16 cellular contexts compared by ENCODE assay signal in the genomic region with DNA sequence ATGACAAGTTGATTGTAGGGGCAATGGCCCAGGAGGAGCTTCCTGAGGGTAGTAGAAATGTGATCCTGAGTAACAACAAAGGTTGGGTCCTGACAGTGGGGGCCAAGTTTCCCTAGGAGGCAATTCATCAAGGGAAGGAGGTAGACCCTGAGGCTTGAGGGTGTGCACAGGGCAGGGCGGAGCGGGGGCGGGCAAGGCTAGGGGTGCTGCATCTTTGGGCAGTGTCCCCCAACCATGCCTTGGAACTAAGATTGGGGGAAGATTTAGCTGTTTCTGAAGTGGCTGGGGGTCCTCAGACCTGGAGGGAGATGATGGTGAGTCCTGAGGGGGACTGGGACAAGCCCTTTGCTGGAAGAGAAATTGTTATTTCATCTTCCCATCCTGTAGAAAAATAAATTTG. TPM values are rescaled to one million over a fixed set of nuclear protein-coding genes. Genes with fewer than 3 reads are reported as not detected.
DNase-seq lines count a peak whose midpoint lies in the region; TF ChIP-seq lines count a peak whose summit lies in the region.
"Had no signal": no experiment of that assay in that cellular context is flagged by ENCODE, and none has a peak within 500 bp of the region (broad histone marks: within the 10 kb centered on the region; RNA-seq: fewer than 3 reads in every experiment).

No MANE protein-coding gene starts in this region.

- no peak overlapping the region for H4K8ac ChIP-seq in neuronal stem cell (ENCODE audit: low read depth, low read length)

- no peaks in the 10 kb centered on the region for H4K20me1 ChIP-seq in hepatocyte (ENCODE audit: insufficient read depth, poor library complexity, severe bottlenecking)
- H4K20me1 ChIP-seq: BLaER1 had no signal

- H3K27ac Mint-ChIP-seq in endodermal cell = no peak overlapping the region
- peak overlapping the region; percentile 64 for H3K27ac Mint-ChIP-seq in mesothelial cell of epicardium
- H3K27ac Mint-ChIP-seq in activated naive CD4-positive, alpha-beta T cell treated with anti-CD3 and anti-CD28 coated beads, Interleukin-2, amount 10 ng/mL, durations not matched to agents 7 days and 5 days = no peak overlapping the region
- H3K27ac Mint-ChIP-seq in glutamatergic neuron (ENCODE audit: unreplicated experiment) = no peak overlapping the region
- H3K27ac Mint-ChIP-seq: B cell; CD4-positive, CD25-positive, alpha-beta regulatory T cell; CD8-positive, alpha-beta T cell had no signal

- H3K79me2 ChIP-seq in hepatocyte = peaks cover 30% of the 10 kb centered on the region

- TF ChIP-seq CTCF in endodermal cell (conservative IDR thresholded peaks at IDR 0.05) = no peak
- TF ChIP-seq CTCF in mesothelial cell of epicardium (IDR thresholded peaks at IDR 0.05; ENCODE audit: unreplicated experiment) = no peak
- no peak for TF ChIP-seq CTCF in hepatocyte (IDR thresholded peaks at IDR 0.05; ENCODE audit: poor library complexity)
- no peak for TF ChIP-seq CTCF in glutamatergic neuron (IDR thresholded peaks at IDR 0.05; ENCODE audit: partially characterized antibody, unreplicated experiment)

- peak overlapping the region; percentile 57 for H3K18ac ChIP-seq in neuronal stem cell (ENCODE audit: low read length)

- peaks cover 20% of the 10 kb centered on the region for H3K9me3 ChIP-seq in endodermal cell (ENCODE audit: control insufficient read depth, low read length)
- peaks cover 9 to 21% of the 10 kb centered on the region in 2 donors for H3K9me3 ChIP-seq in neuronal stem cell (replicated peaks in 1 of 2; ENCODE audit: control insufficient read depth in 2 of 2, insufficient read depth in 1 of 2, low read depth in 1 of 2, low read length in 2 of 2)
- H3K9me3 ChIP-seq in hepatocyte (ENCODE audit: low read depth) = no peaks in the 10 kb centered on the region

- no peak overlapping the region for H2BK15ac ChIP-seq in neuronal stem cell (ENCODE audit: low read length)

- no peak overlapping the region for H2AK5ac ChIP-seq in neuronal stem cell (ENCODE audit: low read depth, low read length)

- H3K27me3 ChIP-seq in endodermal cell (ENCODE audit: control insufficient read depth, insufficient read depth, low read length, poor library complexity, severe bottlenecking) (no peaks in the 10 kb centered on the region), neuronal stem cell (ENCODE audit: control insufficient read depth in 3 of 3, insufficient read depth in 3 of 3, low read depth in 1 of 3, low read length in 3 of 3) (no peaks in the 10 kb centered on the region), hepatocyte (no peaks in the 10 kb centered on the region)
- H3K27me3 ChIP-seq: BLaER1 had no signal

- H3K9ac ChIP-seq in endodermal cell (ENCODE audit: extremely low read depth, low read length, poor library complexity, severe bottlenecking) = no peak overlapping the region
- no peak overlapping the region for H3K9ac ChIP-seq in neuronal stem cell (ENCODE audit: low read depth, low read length, poor library complexity)
- H3K9ac ChIP-seq: BLaER1, GM23248 had no signal

- peaks cover 2% of the 10 kb centered on the region for H3K27me3 Mint-ChIP-seq in endodermal cell (ENCODE audit: insufficient read depth)
- no peaks in the 10 kb centered on the region for H3K27me3 Mint-ChIP-seq in mesothelial cell of epicardium (ENCODE audit: low read depth)
- no peaks in the 10 kb centered on the region for H3K27me3 Mint-ChIP-seq in activated naive CD4-positive, alpha-beta T cell treated with anti-CD3 and anti-CD28 coated beads, Interleukin-2, amount 10 ng/mL, durations not matched to agents 7 days and 5 days
- peaks cover 2% of the 10 kb centered on the region for H3K27me3 Mint-ChIP-seq in glutamatergic neuron (ENCODE audit: unreplicated experiment)

- H3K79me1 ChIP-seq in neuronal stem cell (ENCODE audit: low read depth, low read length) = peaks cover 7% of the 10 kb centered on the region

- H2AFZ ChIP-seq in neuronal stem cell (ENCODE audit: low read length) (no peak overlapping the region), hepatocyte (no peak overlapping the region)
- H2AFZ ChIP-seq: GM23248 had no signal

- H3K27ac ChIP-seq in endodermal cell (ENCODE audit: low read depth, low read length) = no peak overlapping the region
- H3K27ac ChIP-seq in neuronal stem cell (replicated peaks; ENCODE audit: low read length) = no peak overlapping the region
- H3K27ac ChIP-seq in hepatocyte = no peak overlapping the region
- H3K27ac ChIP-seq: BLaER1, C4-2B, GM23248 had no signal

- H2BK12ac ChIP-seq in neuronal stem cell (ENCODE audit: low read length) = no peak overlapping the region

- WGBS in endodermal cell (ENCODE audit: insufficient coverage in 1 of 2, insufficient read length in 1 of 2), 2 experiments = 85% methylated on average over 3 of the region's 3 CpGs; no CpG with 5 or more reads in 1 of the 2 experiments
- WGBS in neuronal stem cell (ENCODE audit: extremely low coverage in 2 of 2, insufficient read length in 2 of 2, insufficient replicate concordance in 1 of 2), 2 donors = no CpG with 5 or more reads among the region's 3 CpGs
- 97% methylated on average over 3 of the region's 3 CpGs for WGBS in hepatocyte (ENCODE audit: low lambda C conversion rate, missing lambda C conversion rate)

- H3K36me3 ChIP-seq in endodermal cell (ENCODE audit: control insufficient read depth, insufficient read depth, low read length) = no peaks in the 10 kb centered on the region
- H3K36me3 ChIP-seq in neuronal stem cell (replicated peaks in 1 of 2; ENCODE audit: control insufficient read depth in 2 of 2, insufficient read depth in 2 of 2, low read length in 2 of 2) = peaks cover 4 to 32% of the 10 kb centered on the region in 2 donors
- H3K36me3 ChIP-seq in hepatocyte (replicated peaks; ENCODE audit: insufficient read depth, low read depth) = no peaks in the 10 kb centered on the region

- H3K36me3 Mint-ChIP-seq in endodermal cell (ENCODE audit: low read depth) (peaks cover 10% of the 10 kb centered on the region), mesothelial cell of epicardium (peaks cover 20% of the 10 kb centered on the region), glutamatergic neuron (ENCODE audit: unreplicated experiment) (peaks cover 8% of the 10 kb centered on the region)
- H3K36me3 Mint-ChIP-seq in activated naive CD4-positive, alpha-beta T cell treated with anti-CD3 and anti-CD28 coated beads, Interleukin-2, amount 10 ng/mL, durations not matched to agents 7 days and 5 days = no peaks in the 10 kb centered on the region
- H3K36me3 Mint-ChIP-seq: CD4-positive, CD25-positive, alpha-beta regulatory T cell; CD8-positive, alpha-beta T cell had no signal

- no peak overlapping the region for H4K91ac ChIP-seq in neuronal stem cell (ENCODE audit: low read depth, low read length, poor library complexity)

- no peak overlapping the region for H3K14ac ChIP-seq in neuronal stem cell (ENCODE audit: low read length)

- no peak overlapping the region for H3K4me3 ChIP-seq in endodermal cell (ENCODE audit: low read length)
- no peak overlapping the region for H3K4me3 ChIP-seq in neuronal stem cell (ENCODE audit: low read length in 2 of 2)
- H3K4me3 ChIP-seq in hepatocyte = no peak overlapping the region
- H3K4me3 ChIP-seq: BLaER1, GM23248 had no signal

- H3K4me1 ChIP-seq in endodermal cell (ENCODE audit: control insufficient read depth, insufficient read depth, low read length) (no peaks in the 10 kb centered on the region), neuronal stem cell (ENCODE audit: control insufficient read depth in 2 of 2, insufficient read depth in 1 of 2, low read depth in 1 of 2, low read length in 2 of 2) (peaks cover 4 to 12% of the 10 kb centered on the region in 2 donors), hepatocyte (ENCODE audit: insufficient read depth) (no peaks in the 10 kb centered on the region)
- H3K4me1 ChIP-seq: BLaER1, Caco-2 had no signal

- H3K4me3 Mint-ChIP-seq in endodermal cell (no peak overlapping the region), mesothelial cell of epicardium (no peak overlapping the region), glutamatergic neuron (ENCODE audit: unreplicated experiment) (no peak overlapping the region)
- no peak overlapping the region for H3K4me3 Mint-ChIP-seq in activated naive CD4-positive, alpha-beta T cell treated with anti-CD3 and anti-CD28 coated beads, Interleukin-2, amount 10 ng/mL, durations not matched to agents 7 days and 5 days
- H3K4me3 Mint-ChIP-seq: B cell; CD4-positive, CD25-positive, alpha-beta regulatory T cell; CD8-positive, alpha-beta T cell had no signal

- no peak overlapping the region for H3K4ac ChIP-seq in neuronal stem cell (ENCODE audit: low read length)

- DNase-seq in endodermal cell (peak; percentile 13), mesothelial cell of epicardium (ENCODE audit: low spot score in 2 of 2, unreplicated experiment in 2 of 2) (no peak), neuronal stem cell (ENCODE audit: low spot score) (no peak), hepatocyte (ENCODE audit: low spot score) (no peak), glutamatergic neuron (no peak)
- DNase-seq in activated naive CD4-positive, alpha-beta T cell treated with anti-CD3 and anti-CD28 coated beads, Interleukin-2, amount 10 ng/mL, durations not matched to agents 7 days and 5 days = no peak
- DNase-seq: Caco-2; CD4-positive, CD25-positive, alpha-beta regulatory T cell; CD8-positive, alpha-beta T cell; DMS153; DND-41; GM23248; H7 had no signal

- H3K23ac ChIP-seq in neuronal stem cell (ENCODE audit: low read depth, low read length, poor library complexity) = no peak overlapping the region

- H3K9me2 ChIP-seq in hepatocyte (replicated peaks; ENCODE audit: insufficient read depth) = no peaks in the 10 kb centered on the region

- H2BK120ac ChIP-seq in neuronal stem cell (ENCODE audit: low read depth, low read length) = peak overlapping the region; percentile 72

- H3K9me3 Mint-ChIP-seq in endodermal cell (peaks cover 16% of the 10 kb centered on the region), mesothelial cell of epicardium (peaks cover 15% of the 10 kb centered on the region), glutamatergic neuron (ENCODE audit: unreplicated experiment) (peaks cover 5% of the 10 kb centered on the region)
- H3K9me3 Mint-ChIP-seq in activated naive CD4-positive, alpha-beta T cell treated with anti-CD3 and anti-CD28 coated beads, Interleukin-2, amount 10 ng/mL, durations not matched to agents 7 days and 5 days = peaks cover 3% of the 10 kb centered on the region

- H3K4me1 Mint-ChIP-seq in endodermal cell (no peaks in the 10 kb centered on the region), mesothelial cell of epicardium (peaks cover 23% of the 10 kb centered on the region), glutamatergic neuron (ENCODE audit: low read depth, unreplicated experiment) (peaks cover 7% of the 10 kb centered on the region)
- no peaks in the 10 kb centered on the region for H3K4me1 Mint-ChIP-seq in activated naive CD4-positive, alpha-beta T cell treated with anti-CD3 and anti-CD28 coated beads, Interleukin-2, amount 10 ng/mL, durations not matched to agents 7 days and 5 days
- H3K4me1 Mint-ChIP-seq: B cell; CD4-positive, CD25-positive, alpha-beta regulatory T cell had no signal

- CTCF ChIA-PET in activated naive CD4-positive, alpha-beta T cell treated with anti-CD3 and anti-CD28 coated beads, Interleukin-2, amount 10 ng/mL, durations not matched to agents 7 days and 5 days (lab: Charles Lee) = no interaction called here

- H3K4me2 ChIP-seq in neuronal stem cell (ENCODE audit: insufficient read depth, low read length, poor library complexity, severe bottlenecking) (no peak overlapping the region), hepatocyte (no peak overlapping the region)
- H3K4me2 ChIP-seq: BLaER1 had no signal

- no peak overlapping the region for H2BK5ac ChIP-seq in neuronal stem cell (ENCODE audit: low read length)

RNA-seq across cellular contexts. Expression of a gene that starts 50.9 kb away (rescaled TPM):
- total RNA-seq in endodermal cell (1 to 10 TPM; 5.8 to 8.4 TPM), mesothelial cell of epicardium (58.8 to 61.4 TPM (median 60.6 TPM) in 3 replicates), hepatocyte (4.4 and 7.1 TPM in 2 replicates), glutamatergic neuron (ENCODE audit: unreplicated experiment) (12.2 TPM)
- polyA plus RNA-seq in endodermal cell (2013, experiment 1 of 2) = 8.8 TPM
- 8.4 TPM for polyA plus RNA-seq in endodermal cell (2013, experiment 2 of 2)
- polyA plus RNA-seq in neuronal stem cell (2013, experiment 1 of 2) = 5.4 TPM
- 5.4 TPM for polyA plus RNA-seq in neuronal stem cell (2013, experiment 2 of 2)
- polyA plus RNA-seq in hepatocyte = 7.3 and 10.8 TPM in 2 replicates
- total RNA-seq: CD4-positive, CD25-positive, alpha-beta regulatory T cell; CD8-positive, alpha-beta T cell had no signal
- polyA plus RNA-seq: CD4-positive, CD25-positive, alpha-beta regulatory T cell had no signal
